ENCODE assay signal across 22 cellular contexts in genomic region chr15:62790531-62790930, GRCh38.
DNase-seq lines count a peak whose midpoint lies in the region; ATAC-seq, FAIRE-seq and TF ChIP-seq lines count a peak whose summit lies in the region.
"Had no signal": no experiment of that assay in that cellular context is flagged by ENCODE, and none has a peak within 500 bp of the region (broad histone marks: within the 10 kb centered on the region; RNA-seq: fewer than 3 reads in every experiment).

No MANE protein-coding gene starts in this region.

- H2BK120ac ChIP-seq in H1 (replicated peaks; ENCODE audit: low read depth, low read length): no peak overlapping the region
- H2BK120ac ChIP-seq in mesenchymal stem cell (ENCODE audit: low read depth, low read length): no peak overlapping the region
- H2BK120ac ChIP-seq in trophoblast cell (ENCODE audit: insufficient read depth, low read length, poor library complexity): peak overlapping the region; percentile 98

- H3K27ac ChIP-seq in H1 (ENCODE audit: low read depth, low read length): no peak overlapping the region
- no peak overlapping the region for H3K27ac ChIP-seq in mesenchymal stem cell (ENCODE audit: low read length, poor library complexity, severe bottlenecking)
- peak overlapping the region; percentile 99 for H3K27ac ChIP-seq in trophoblast cell (ENCODE audit: low read depth, low read length)

- H3K23me2 ChIP-seq in H1 (ENCODE audit: low read depth, low read length): no peaks in the 10 kb centered on the region

- no peak for FAIRE-seq in H1 (lab: Jason Lieb, UNC)
- FAIRE-seq: GM12891, GM18507, H54 had no signal

- H3K36me3 ChIP-seq in H1 (ENCODE audit: control insufficient read depth in 2 of 4, insufficient read depth in 4 of 4, low read length in 3 of 4) (no peaks in the 10 kb centered on the region; a peak in 1 of 8 replicates), mesenchymal stem cell (ENCODE audit: control insufficient read depth in 1 of 2, insufficient read depth in 2 of 2, low read depth in 1 of 2, low read length in 2 of 2) (peaks cover 17 to 63% of the 10 kb centered on the region in 2 experiments), trophoblast cell (ENCODE audit: control insufficient read depth in 1 of 2, insufficient read depth in 2 of 2, low read length in 2 of 2) (peaks cover 6 to 18% of the 10 kb centered on the region in 2 experiments)
- H3K36me3 ChIP-seq: HAP-1 had no signal

- TF ChIP-seq POLR2A in H1 (IDR thresholded peaks at IDR 0.05; ENCODE audit: control extremely low read depth in 1 of 2, low read depth in 2 of 2, low read length in 2 of 2): no peak

- no peak overlapping the region for H3K27ac Mint-ChIP-seq in T-helper 2 cell treated with Interferon-gamma antibody and Interleukin-4, amounts not matched to agents 5 μg/mL and 100 μg/mL, for 36 hours
- H3K27ac Mint-ChIP-seq: CD4-positive, alpha-beta memory T cell; GM23338; HFFc6 had no signal

- H2AK5ac ChIP-seq in H1 (ENCODE audit: low read depth, low read length): no peak overlapping the region
- peak overlapping the region; percentile 18 for H2AK5ac ChIP-seq in mesenchymal stem cell (ENCODE audit: low read length, severe bottlenecking)
- H2AK5ac ChIP-seq in trophoblast cell (ENCODE audit: low read length): peak overlapping the region; percentile 71

- H3K27me3 ChIP-seq in H1 (replicated peaks in 1 of 4; ENCODE audit: control insufficient read depth in 3 of 4, extremely low read depth in 1 of 4, insufficient read depth in 3 of 4, low read length in 3 of 4) (no peaks in the 10 kb centered on the region), mesenchymal stem cell (ENCODE audit: control insufficient read depth in 1 of 2, insufficient read depth in 1 of 2, low read length in 2 of 2) (no peaks in the 10 kb centered on the region), trophoblast cell (ENCODE audit: insufficient read depth, low read length) (no peaks in the 10 kb centered on the region)

- H2AFZ ChIP-seq in H1 (ENCODE audit: low read length): no peak overlapping the region
- no peak overlapping the region for H2AFZ ChIP-seq in mesenchymal stem cell (ENCODE audit: low read depth, low read length)
- no peak overlapping the region for H2AFZ ChIP-seq in trophoblast cell (ENCODE audit: insufficient read depth, low read length, poor library complexity)
- H2AFZ ChIP-seq: GM23338 had no signal

- H3K23ac ChIP-seq in H1 (ENCODE audit: insufficient read length) (no peak overlapping the region), mesenchymal stem cell (ENCODE audit: low read length in 2 of 2) (no peak overlapping the region), trophoblast cell (ENCODE audit: low read length) (no peak overlapping the region)

- TF ChIP-seq EP300 in H1 (IDR thresholded peaks at IDR 0.05; ENCODE audit: borderline replicate concordance in 1 of 2, low read depth in 2 of 2, low read length in 2 of 2): no peak

- no peak for TF ChIP-seq RAD21 in H1 (IDR thresholded peaks at IDR 0.05 in 1 of 2, conservative IDR thresholded peaks at IDR 0.05 in 1 of 2; ENCODE audit: low read depth in 2 of 2, low read length in 2 of 2)

- H2BK5ac ChIP-seq in H1 (ENCODE audit: low read depth, low read length) (no peak overlapping the region), mesenchymal stem cell (ENCODE audit: low read depth, low read length, poor library complexity, severe bottlenecking) (no peak overlapping the region), trophoblast cell (ENCODE audit: low read depth, low read length, poor library complexity) (peak overlapping the region; percentile 90)

- no peaks in the 10 kb centered on the region for H3K79me2 ChIP-seq in H1 (ENCODE audit: control insufficient read depth in 1 of 2, insufficient read depth in 2 of 2, low read length in 2 of 2)
- peaks cover 18% of the 10 kb centered on the region for H3K79me2 ChIP-seq in trophoblast cell (ENCODE audit: control insufficient read depth, insufficient read depth, low read length, poor library complexity)

- CTCF ChIA-PET in H1 (lab: Charles Lee; ENCODE audit: partially characterized antibody): interaction anchor here (1.3 to 1.5 kb wide), 2 partner anchors 8 to 48 kb away, joined by 5 to 10 read pairs; no protein-coding TSS in a partner anchor

- H3K9me3 ChIP-seq in H1 (ENCODE audit: insufficient read depth in 2 of 2, low read depth in 1 of 2, low read length in 1 of 2) (no peaks in the 10 kb centered on the region), mesenchymal stem cell (ENCODE audit: control insufficient read depth, low read length) (no peaks in the 10 kb centered on the region), trophoblast cell (ENCODE audit: insufficient read depth, low read depth, low read length) (no peaks in the 10 kb centered on the region)

- no peak for TF ChIP-seq CTCF in H1 (IDR thresholded peaks at IDR 0.05; ENCODE audit: control extremely low read depth in 1 of 3, insufficient read depth in 1 of 3, low read depth in 1 of 3, low read length in 3 of 3)

- no peak overlapping the region for H3K56ac ChIP-seq in H1 (replicated peaks; ENCODE audit: insufficient read length, low read depth, low read length)

- H3K9ac ChIP-seq in H1 (replicated peaks in 1 of 4; ENCODE audit: extremely low read depth in 1 of 4, low read depth in 3 of 4, low read length in 3 of 4): no peak overlapping the region
- H3K9ac ChIP-seq in mesenchymal stem cell (ENCODE audit: low read length): no peak overlapping the region
- H3K9ac ChIP-seq in trophoblast cell (ENCODE audit: low read length): no peak overlapping the region

- H4K91ac ChIP-seq in H1 (replicated peaks; ENCODE audit: insufficient read length, low read length) (no peak overlapping the region), mesenchymal stem cell (ENCODE audit: low read length) (no peak overlapping the region), trophoblast cell (ENCODE audit: low read depth, low read length) (peak overlapping the region; percentile 96)

- H3K4me1 ChIP-seq in H1 (replicated peaks in 1 of 4; ENCODE audit: control insufficient read depth in 3 of 4, insufficient read depth in 4 of 4, low read length in 3 of 4) (peaks cover 4 to 9% (median 7%) of the 10 kb centered on the region in 4 experiments), mesenchymal stem cell (ENCODE audit: control insufficient read depth, insufficient read depth, low read depth, low read length) (peaks cover 15% of the 10 kb centered on the region), trophoblast cell (ENCODE audit: control insufficient read depth in 1 of 2, insufficient read depth in 2 of 2, low read length in 2 of 2) (peaks cover 34 to 46% of the 10 kb centered on the region in 2 experiments)

- WGBS in H1 (ENCODE audit: extremely low coverage in 1 of 2, insufficient coverage in 1 of 2, insufficient read length in 1 of 2, insufficient replicate concordance in 2 of 2, low coverage in 1 of 2, low lambda C conversion rate in 2 of 2, missing lambda C conversion rate in 1 of 2), 2 experiments: 91% methylated on average over 4 of the region's 4 CpGs; no CpG with 5 or more reads in 1 of the 2 experiments
- 32% methylated on average over 4 of the region's 4 CpGs for WGBS in mesenchymal stem cell
- no CpG with 5 or more reads among the region's 4 CpGs for WGBS in trophoblast cell (ENCODE audit: extremely low coverage, insufficient coverage, insufficient read length)

- intact Hi-C loops in sciatic nerve (cut with DNase I): no loop called here

- H3K79me1 ChIP-seq in H1 (ENCODE audit: low read depth, low read length) (no peaks in the 10 kb centered on the region), mesenchymal stem cell (replicated peaks; ENCODE audit: low read length, poor library complexity, severe bottlenecking) (peaks cover 2% of the 10 kb centered on the region), trophoblast cell (ENCODE audit: low read length) (peaks cover 79% of the 10 kb centered on the region)

- no peaks in the 10 kb centered on the region for H3K36me3 Mint-ChIP-seq in T-helper 2 cell treated with Interferon-gamma antibody and Interleukin-4, amounts not matched to agents 5 μg/mL and 100 μg/mL, for 36 hours (ENCODE audit: low read depth)
- H3K36me3 Mint-ChIP-seq: CD4-positive, alpha-beta memory T cell had no signal

- H3K4me1 Mint-ChIP-seq in T-helper 2 cell treated with Interferon-gamma antibody and Interleukin-4, amounts not matched to agents 5 μg/mL and 100 μg/mL, for 36 hours (ENCODE audit: low read depth): no peaks in the 10 kb centered on the region
- H3K4me1 Mint-ChIP-seq: CD4-positive, alpha-beta memory T cell had no signal

- H2BK12ac ChIP-seq in H1 (ENCODE audit: low read depth, low read length) (no peak overlapping the region), mesenchymal stem cell (ENCODE audit: low read length in 2 of 2) (no peak overlapping the region), trophoblast cell (ENCODE audit: low read length) (peak overlapping the region; percentile 81)

- ATAC-seq in GM21619 (IDR thresholded peaks at IDR 0.05; ENCODE audit: unreplicated experiment) (no peak), sciatic nerve (no peak), HG03039 (IDR thresholded peaks at IDR 0.05; ENCODE audit: unreplicated experiment) (no peak)
- ATAC-seq: GM23338 had no signal

- POLR2A ChIA-PET in H1 (lab: Charles Lee; ENCODE audit: partially characterized antibody): interaction anchor here (1.2 kb wide), 1 partner anchor 50 kb away, joined by 3 read pairs; no protein-coding TSS in a partner anchor

- H3K4me3 ChIP-seq in H1 (ENCODE audit: extremely low read depth in 1 of 4, insufficient read depth in 2 of 4, low read depth in 3 of 4, low read length in 4 of 4): no peak overlapping the region
- H3K4me3 ChIP-seq in mesenchymal stem cell (ENCODE audit: insufficient read depth in 1 of 2, low read depth in 1 of 2, low read length in 2 of 2): no peak overlapping the region
- no peak overlapping the region for H3K4me3 ChIP-seq in trophoblast cell (ENCODE audit: low read depth, low read length)
- H3K4me3 ChIP-seq: GM23338, HAP-1 had no signal

- H4K5ac ChIP-seq in H1 (ENCODE audit: insufficient read length, low read depth, low read length): no peak overlapping the region

- H4K8ac ChIP-seq in H1 (ENCODE audit: extremely low read depth, insufficient read depth, low read length) (peak overlapping the region; percentile 9; the same call in 1 of the 2 replicates), mesenchymal stem cell (ENCODE audit: low read length) (no peak overlapping the region), trophoblast cell (ENCODE audit: low read depth, low read length) (peak overlapping the region; percentile 85)

- H3K18ac ChIP-seq in H1 (ENCODE audit: extremely low read depth, low read length): no peak overlapping the region
- H3K18ac ChIP-seq in mesenchymal stem cell (ENCODE audit: low read depth in 1 of 2, low read length in 2 of 2): no peak overlapping the region
- H3K18ac ChIP-seq in trophoblast cell (ENCODE audit: low read length): peak overlapping the region; percentile 82

- DNase-seq in amniotic epithelial cell (ENCODE audit: low read depth): peak; percentile 58
- DNase-seq in H1 (ENCODE audit: low read depth in 1 of 2, low spot score in 2 of 2): no peak
- no peak for DNase-seq in mesenchymal stem cell
- no peak for DNase-seq in trophoblast cell
- no peak for DNase-seq in T-helper 2 cell treated with Interferon-gamma antibody and Interleukin-4, amounts not matched to agents 5 μg/mL and 100 μg/mL, for 36 hours (ENCODE audit: low spot score)
- no peak for DNase-seq in sciatic nerve (ENCODE audit: low spot score)
- DNase-seq: 8988T; C1 segment of cervical spinal cord; Calu3; CD4-positive, alpha-beta memory T cell; COR-L47; DMS53; DMS79 treated with DMSO at 0.1 percent for 48 hours; GF-D8; HFFc6 had no signal

- H2BK15ac ChIP-seq in H1 (ENCODE audit: low read length) (no peak overlapping the region), mesenchymal stem cell (ENCODE audit: low read depth, poor library complexity, severe bottlenecking) (no peak overlapping the region)

- H4K20me1 ChIP-seq in H1 (replicated peaks in 1 of 2; ENCODE audit: control insufficient read depth in 1 of 2, insufficient read depth in 2 of 2, low read length in 2 of 2): peaks cover 0 to 2% of the 10 kb centered on the region in 2 experiments

- no peak overlapping the region; the same call in 1 of the 2 replicates for H2BK20ac ChIP-seq in H1 (ENCODE audit: low read length)

- H3K9me3 Mint-ChIP-seq in T-helper 2 cell treated with Interferon-gamma antibody and Interleukin-4, amounts not matched to agents 5 μg/mL and 100 μg/mL, for 36 hours: no peaks in the 10 kb centered on the region
- H3K9me3 Mint-ChIP-seq: CD4-positive, alpha-beta memory T cell; GM23338; HFFc6 had no signal

- no peak overlapping the region for H3K14ac ChIP-seq in H1 (ENCODE audit: insufficient read length)
- no peak overlapping the region for H3K14ac ChIP-seq in mesenchymal stem cell (ENCODE audit: low read length in 2 of 2)
- peak overlapping the region; percentile 96 for H3K14ac ChIP-seq in trophoblast cell (ENCODE audit: low read length)

- no peak overlapping the region for H4K12ac ChIP-seq in trophoblast cell (ENCODE audit: low read depth, low read length)

- H3K4me3 Mint-ChIP-seq in T-helper 2 cell treated with Interferon-gamma antibody and Interleukin-4, amounts not matched to agents 5 μg/mL and 100 μg/mL, for 36 hours: no peak overlapping the region
- H3K4me3 Mint-ChIP-seq: CD4-positive, alpha-beta memory T cell; GM23338; HFFc6 had no signal

- no peak overlapping the region for H3K4ac ChIP-seq in H1 (replicated peaks; ENCODE audit: insufficient read length, low read depth, low read length)
- no peak overlapping the region for H3K4ac ChIP-seq in mesenchymal stem cell (ENCODE audit: low read depth in 1 of 2, low read length in 2 of 2)
- H3K4ac ChIP-seq in trophoblast cell (ENCODE audit: low read depth, low read length): peak overlapping the region; percentile 77

- H3K27me3 Mint-ChIP-seq in T-helper 2 cell treated with Interferon-gamma antibody and Interleukin-4, amounts not matched to agents 5 μg/mL and 100 μg/mL, for 36 hours (ENCODE audit: low read depth): no peaks in the 10 kb centered on the region

- H3K4me2 ChIP-seq in H1 (ENCODE audit: insufficient read depth in 1 of 2, low read depth in 2 of 2, low read length in 2 of 2): no peak overlapping the region
- H3K4me2 ChIP-seq in mesenchymal stem cell (ENCODE audit: low read length, poor library complexity, severe bottlenecking): no peak overlapping the region
- H3K4me2 ChIP-seq in trophoblast cell (ENCODE audit: low read length): no peak overlapping the region
- H3K4me2 ChIP-seq: GM23338 had no signal
